In the genomic region with DNA sequence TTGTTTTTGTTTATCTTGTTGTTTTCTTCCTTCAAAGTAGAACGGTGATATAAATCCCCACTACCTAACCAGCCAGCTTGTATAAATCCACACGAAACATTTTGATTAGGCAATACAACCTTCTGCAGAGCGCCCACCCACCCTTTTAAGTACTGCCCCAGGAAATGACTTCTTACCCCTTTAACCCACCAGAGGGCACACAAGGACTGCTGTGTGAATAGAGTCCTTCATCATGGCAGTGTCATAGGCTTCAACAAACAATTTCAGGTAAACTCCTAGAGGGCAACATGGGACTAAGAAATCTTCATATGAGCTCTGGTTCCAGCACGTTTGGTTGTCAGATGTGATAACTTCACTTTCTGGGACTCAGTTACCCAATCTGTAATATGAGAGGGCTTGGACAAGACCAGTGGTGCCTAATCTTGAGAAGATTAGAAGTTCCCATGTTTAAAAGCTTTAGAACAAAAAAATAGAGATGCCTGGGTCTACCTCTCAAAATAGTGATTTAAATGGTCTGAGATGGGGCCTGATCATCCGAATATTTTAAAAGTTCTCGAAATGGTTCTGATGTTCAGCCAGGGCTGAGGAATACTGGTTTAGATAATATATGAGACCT, we compare ENCODE assay signal across 8 cellular contexts. TPM values are rescaled to one million over a fixed set of nuclear protein-coding genes. Genes with fewer than 3 reads are reported as not detected.
A peak's percentile ranks its signal among the peaks of the same experiment; 100 is the strongest.
DNase-seq lines count a peak whose midpoint lies in the region; ATAC-seq and TF ChIP-seq lines count a peak whose summit lies in the region.

No MANE protein-coding gene starts in this region.

- H2AFZ ChIP-seq in Loucy (ENCODE audit: low read length) (no peak overlapping the region), PC-3 (ENCODE audit: low read length) (no peak overlapping the region)

- H3K79me2 ChIP-seq in Loucy (ENCODE audit: insufficient read depth, low read length), result no peaks in the 10 kb centered on the region
- no peaks in the 10 kb centered on the region for H3K79me2 ChIP-seq in PC-3 (ENCODE audit: low read length)

- H3K4me1 ChIP-seq in Loucy (ENCODE audit: insufficient read depth, low read length, poor library complexity, severe bottlenecking), result no peaks in the 10 kb centered on the region
- H3K4me1 ChIP-seq in PC-3 (ENCODE audit: insufficient read depth, low read length), result peaks cover 4% of the 10 kb centered on the region; the same call in 1 of the 2 replicates
- H3K4me1 ChIP-seq in cardiac muscle cell (ENCODE audit: low read depth), result no peaks in the 10 kb centered on the region

- H3K27me3 ChIP-seq in Loucy (ENCODE audit: insufficient read depth, low read length, poor library complexity, severe bottlenecking) (no peaks in the 10 kb centered on the region), PC-3 (ENCODE audit: low read length) (no peaks in the 10 kb centered on the region), cardiac muscle cell (peaks cover 13% of the 10 kb centered on the region)

- no peaks in the 10 kb centered on the region; the same call in 1 of the 2 replicates for H3K9me3 ChIP-seq in Loucy (ENCODE audit: insufficient read depth, low read depth, low read length)
- H3K9me3 ChIP-seq in PC-3 (ENCODE audit: low read length), result peaks cover 9% of the 10 kb centered on the region
- H3K9me3 ChIP-seq in cardiac muscle cell (ENCODE audit: low read depth), result no peaks in the 10 kb centered on the region

- H3K9ac ChIP-seq in Loucy (ENCODE audit: low read depth, low read length, poor library complexity, severe bottlenecking) (no peak overlapping the region), PC-3 (ENCODE audit: low read length) (no peak overlapping the region)

- H3F3A ChIP-seq in Loucy (ENCODE audit: low read depth) (no peaks in the 10 kb centered on the region), PC-3 (ENCODE audit: low read length, unreplicated experiment) (no peaks in the 10 kb centered on the region)

- TF ChIP-seq CTCF in Loucy (conservative IDR thresholded peaks at IDR 0.05; ENCODE audit: low read length) (peak; percentile 97), PC-3 (conservative IDR thresholded peaks at IDR 0.05; ENCODE audit: low read depth, low read length) (peak; percentile 99), cardiac muscle cell (IDR thresholded peaks at IDR 0.05; ENCODE audit: low read depth, low read length) (peak; percentile 73)

- peak; percentile 75 for ATAC-seq in GM21786 (IDR thresholded peaks at IDR 0.05; ENCODE audit: unreplicated experiment)
- ATAC-seq in PC-3, result peak; percentile 96
- ATAC-seq in activated naive CD4-positive, alpha-beta T cell treated with anti-CD3 and anti-CD28 coated beads, Interleukin-2, amount 50 U/mL, for 72 hours, result peak; percentile 79 to 95
- no peak for ATAC-seq in HG03045 (IDR thresholded peaks at IDR 0.05; ENCODE audit: unreplicated experiment)

- peaks cover 10 to 11% of the 10 kb centered on the region in 2 donors for H3K36me3 Mint-ChIP-seq in activated naive CD4-positive, alpha-beta T cell treated with anti-CD3 and anti-CD28 coated beads, Interleukin-2, amount 50 U/mL, for 72 hours

- no peak overlapping the region for H3K4me3 ChIP-seq in Loucy (ENCODE audit: low read length, poor library complexity, severe bottlenecking)
- no peak overlapping the region for H3K4me3 ChIP-seq in PC-3 (ENCODE audit: low read length)
- H3K4me3 ChIP-seq in cardiac muscle cell, result no peak overlapping the region

- H3K27ac ChIP-seq in PC-3 (ENCODE audit: low read length) (no peak overlapping the region), cardiac muscle cell (no peak overlapping the region)

- H4K20me1 ChIP-seq in Loucy (ENCODE audit: insufficient read depth, low read length, poor library complexity, severe bottlenecking) (no peaks in the 10 kb centered on the region), PC-3 (ENCODE audit: low read length) (no peaks in the 10 kb centered on the region)

- POLR2A ChIA-PET in PC-3 (lab: Charles Lee; ENCODE audit: unreplicated experiment), result no interaction called here

- DNase-seq in ELF-1 (ENCODE audit: low read depth, low spot score), result peak; percentile 89
- DNase-seq in PC-3, result peak; percentile 95
- DNase-seq in activated naive CD4-positive, alpha-beta T cell treated with anti-CD3 and anti-CD28 coated beads, Interleukin-2, amount 50 U/mL, for 72 hours (ENCODE audit: low spot score in 2 of 2), result peak in 1 of 2 donors; percentile 56
- DNase-seq in cardiac muscle cell (ENCODE audit: low read depth in 1 of 2, low spot score in 1 of 2), result peak; percentile 79 to 87
- DNase-seq in pulmonary artery endothelial cell (ENCODE audit: low read depth, low spot score), result peak; percentile 60

- H3K9me3 Mint-ChIP-seq in activated naive CD4-positive, alpha-beta T cell treated with anti-CD3 and anti-CD28 coated beads, Interleukin-2, amount 50 U/mL, for 72 hours, result peaks cover 6 to 10% of the 10 kb centered on the region in 2 donors

- H3K36me3 ChIP-seq in Loucy (ENCODE audit: insufficient read depth, low read length), result no peaks in the 10 kb centered on the region
- no peaks in the 10 kb centered on the region for H3K36me3 ChIP-seq in PC-3 (ENCODE audit: low read depth, low read length)
- no peaks in the 10 kb centered on the region for H3K36me3 ChIP-seq in cardiac muscle cell

- no peaks in the 10 kb centered on the region for H3K9me2 ChIP-seq in Loucy (replicated peaks; ENCODE audit: low read depth, low read length)
- H3K9me2 ChIP-seq in PC-3 (replicated peaks; ENCODE audit: low read length), result no peaks in the 10 kb centered on the region

- intact Hi-C loops in PC-3 (cut with micrococcal nuclease), result loop anchor here (1.0 to 10.0 kb wide), 9 partner anchors 52 to 524 kb away; a partner anchor contains a TSS

- no TSS peak for BruUV-seq in PC-3 (replicated peaks; lab: Mats Ljungman, UMichigan)

- no peak overlapping the region for H3K27ac Mint-ChIP-seq in activated naive CD4-positive, alpha-beta T cell treated with anti-CD3 and anti-CD28 coated beads, Interleukin-2, amount 50 U/mL, for 72 hours

- CTCF ChIA-PET in PC-3 (lab: Charles Lee), result interaction anchor here (0.5 to 1.7 kb wide), 25 partner anchors 52 to 1802 kb away, joined by 3 to 31 read pairs (median 5); a partner anchor contains a TSS

- H3K4me2 ChIP-seq in Loucy (ENCODE audit: low read depth, low read length, poor library complexity, severe bottlenecking), result no peak overlapping the region
- H3K4me2 ChIP-seq in PC-3 (ENCODE audit: low read length), result 0 out of 2 replicates have a peak overlapping the region, but pooled peaks have one; percentile 1

RNA-seq across cellular contexts. Expression of a gene that starts 56.1 kb away (rescaled TPM):
- total RNA-seq in PC-3 (2014; rRNA removed), result 0.15 and 0.17 TPM in 2 replicates
- total RNA-seq in activated naive CD4-positive, alpha-beta T cell treated with anti-CD3 and anti-CD28 coated beads, Interleukin-2, amount 50 U/mL, for 72 hours, result under 1 TPM; 0.16 to 0.35 TPM
- total RNA-seq in cardiac muscle cell, result 1.7 and 1.8 TPM in 2 replicates
- 0.18 and 2.3 TPM in 2 replicates for polyA plus RNA-seq in cardiac muscle cell
- 0.56 and 1.1 TPM in 2 replicates for total RNA-seq in pulmonary artery endothelial cell
